2 cellular contexts compared by ENCODE assay signal in genomic region chr3:194534243-194534642, GRCh38.
A peak's percentile ranks its signal among the peaks of the same experiment; 100 is the strongest.
TF ChIP-seq lines count a peak whose summit lies in the region.

No MANE protein-coding gene starts in this region.

TF ChIP-seq in HepG2, 621 proteins besides CTCF, POLR2A, EP300 and RAD21:
- TF ChIP-seq ZFP1 (CRISPR knock-in tag; IDR thresholded peaks at IDR 0.05), result peak; percentile 99
- no peak for TF ChIP-seq ZFAT (CRISPR knock-in tag; conservative IDR thresholded peaks at IDR 0.05)

TF ChIP-seq in K562, 482 proteins besides CTCF, POLR2A, EP300 and RAD21:
- TF ChIP-seq, protein P1, sequence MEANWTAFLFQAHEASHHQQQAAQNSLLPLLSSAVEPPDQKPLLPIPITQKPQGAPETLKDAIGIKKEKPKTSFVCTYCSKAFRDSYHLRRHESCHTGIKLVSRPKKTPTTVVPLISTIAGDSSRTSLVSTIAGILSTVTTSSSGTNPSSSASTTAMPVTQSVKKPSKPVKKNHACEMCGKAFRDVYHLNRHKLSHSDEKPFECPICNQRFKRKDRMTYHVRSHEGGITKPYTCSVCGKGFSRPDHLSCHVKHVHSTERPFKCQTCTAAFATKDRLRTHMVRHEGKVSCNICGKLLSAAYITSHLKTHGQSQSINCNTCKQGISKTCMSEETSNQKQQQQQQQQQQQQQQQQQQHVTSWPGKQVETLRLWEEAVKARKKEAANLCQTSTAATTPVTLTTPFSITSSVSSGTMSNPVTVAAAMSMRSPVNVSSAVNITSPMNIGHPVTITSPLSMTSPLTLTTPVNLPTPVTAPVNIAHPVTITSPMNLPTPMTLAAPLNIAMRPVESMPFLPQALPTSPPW (CRISPR knock-in tag; IDR thresholded peaks at IDR 0.05), result no peak
- no peak for TF ChIP-seq ESRRB (CRISPR knock-in tag; IDR thresholded peaks at IDR 0.05; ENCODE audit: borderline replicate concordance)
- TF ChIP-seq, protein P2, sequence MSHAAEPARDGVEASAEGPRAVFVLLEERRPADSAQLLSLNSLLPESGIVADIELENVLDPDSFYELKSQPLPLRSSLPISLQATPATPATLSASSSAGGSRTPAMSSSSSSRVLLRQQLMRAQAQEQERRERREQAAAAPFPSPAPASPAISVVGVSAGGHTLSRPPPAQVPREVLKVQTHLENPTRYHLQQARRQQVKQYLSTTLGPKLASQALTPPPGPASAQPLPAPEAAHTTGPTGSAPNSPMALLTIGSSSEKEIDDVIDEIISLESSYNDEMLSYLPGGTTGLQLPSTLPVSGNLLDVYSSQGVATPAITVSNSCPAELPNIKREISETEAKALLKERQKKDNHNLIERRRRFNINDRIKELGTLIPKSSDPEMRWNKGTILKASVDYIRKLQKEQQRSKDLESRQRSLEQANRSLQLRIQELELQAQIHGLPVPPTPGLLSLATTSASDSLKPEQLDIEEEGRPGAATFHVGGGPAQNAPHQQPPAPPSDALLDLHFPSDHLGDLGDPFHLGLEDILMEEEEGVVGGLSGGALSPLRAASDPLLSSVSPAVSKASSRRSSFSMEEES (CRISPR knock-in tag; IDR thresholded peaks at IDR 0.05), result no peak
- TF ChIP-seq, protein P3, sequence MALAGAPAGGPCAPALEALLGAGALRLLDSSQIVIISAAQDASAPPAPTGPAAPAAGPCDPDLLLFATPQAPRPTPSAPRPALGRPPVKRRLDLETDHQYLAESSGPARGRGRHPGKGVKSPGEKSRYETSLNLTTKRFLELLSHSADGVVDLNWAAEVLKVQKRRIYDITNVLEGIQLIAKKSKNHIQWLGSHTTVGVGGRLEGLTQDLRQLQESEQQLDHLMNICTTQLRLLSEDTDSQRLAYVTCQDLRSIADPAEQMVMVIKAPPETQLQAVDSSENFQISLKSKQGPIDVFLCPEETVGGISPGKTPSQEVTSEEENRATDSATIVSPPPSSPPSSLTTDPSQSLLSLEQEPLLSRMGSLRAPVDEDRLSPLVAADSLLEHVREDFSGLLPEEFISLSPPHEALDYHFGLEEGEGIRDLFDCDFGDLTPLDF (CRISPR knock-in tag; IDR thresholded peaks at IDR 0.05), result no peak
- TF ChIP-seq, protein P4, sequence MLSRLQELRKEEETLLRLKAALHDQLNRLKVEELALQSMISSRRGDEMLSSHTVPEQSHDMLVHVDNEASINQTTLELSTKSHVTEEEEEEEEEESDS (CRISPR knock-in tag; IDR thresholded peaks at IDR 0.05), result no peak
- TF ChIP-seq E2F4 (CRISPR knock-in tag; IDR thresholded peaks at IDR 0.05; ENCODE audit: low read depth), result no peak
- TF ChIP-seq CBX3 (IDR thresholded peaks at IDR 0.05; ENCODE audit: borderline replicate concordance in 1 of 2, low read length in 2 of 2), result peak in 1 of 2 experiments; percentile 76; a peak in 2 of 3 replicates
- TF ChIP-seq ZFP1 (CRISPR knock-in tag; IDR thresholded peaks at IDR 0.05), result peak; percentile 92
- no peak for TF ChIP-seq RBM34 (IDR thresholded peaks at IDR 0.05; ENCODE audit: borderline replicate concordance, insufficient read depth, low read length)
- TF ChIP-seq, protein P5, sequence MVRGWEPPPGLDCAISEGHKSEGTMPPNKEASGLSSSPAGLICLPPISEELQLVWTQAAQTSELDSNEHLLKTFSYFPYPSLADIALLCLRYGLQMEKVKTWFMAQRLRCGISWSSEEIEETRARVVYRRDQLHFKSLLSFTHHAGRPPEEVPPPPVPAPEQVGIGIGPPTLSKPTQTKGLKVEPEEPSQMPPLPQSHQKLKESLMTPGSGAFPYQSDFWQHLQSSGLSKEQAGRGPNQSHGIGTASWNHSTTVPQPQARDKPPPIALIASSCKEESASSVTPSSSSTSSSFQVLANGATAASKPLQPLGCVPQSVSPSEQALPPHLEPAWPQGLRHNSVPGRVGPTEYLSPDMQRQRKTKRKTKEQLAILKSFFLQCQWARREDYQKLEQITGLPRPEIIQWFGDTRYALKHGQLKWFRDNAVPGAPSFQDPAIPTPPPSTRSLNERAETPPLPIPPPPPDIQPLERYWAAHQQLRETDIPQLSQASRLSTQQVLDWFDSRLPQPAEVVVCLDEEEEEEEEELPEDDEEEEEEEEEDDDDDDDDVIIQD (CRISPR knock-in tag; IDR thresholded peaks at IDR 0.05), result no peak
- 0 out of 2 replicates have a peak, but pooled peaks have one; percentile 58 for TF ChIP-seq XRCC3 (IDR thresholded peaks at IDR 0.05)
- TF ChIP-seq ELK3 (CRISPR knock-in tag; IDR thresholded peaks at IDR 0.05), result no peak
- TF ChIP-seq MIER1 (IDR thresholded peaks at IDR 0.05; ENCODE audit: low read depth), result no peak
- TF ChIP-seq NONO (IDR thresholded peaks at IDR 0.05; ENCODE audit: low read depth in 2 of 2, low read length in 1 of 2), result no peak
- TF ChIP-seq PHF8 (IDR thresholded peaks at IDR 0.05; ENCODE audit: borderline replicate concordance, low read length), result no peak
- no peak for TF ChIP-seq ZC3H11A (IDR thresholded peaks at IDR 0.05; ENCODE audit: low read depth, low read length)
- no peak for TF ChIP-seq SMAD4 (CRISPR knock-in tag; conservative IDR thresholded peaks at IDR 0.05)
- TF ChIP-seq ZNF24 (IDR thresholded peaks at IDR 0.05), result no peak
- peak; percentile 76; the same call in 1 of the 2 replicates for TF ChIP-seq TRIM28 (IDR thresholded peaks at IDR 0.05)
- no peak for TF ChIP-seq ZNF224 (CRISPR knock-in tag; IDR thresholded peaks at IDR 0.05)
